ENCODE assay signal across 22 cellular contexts in genomic region chr3:42499478-42499871, GRCh38. TPM values are rescaled to one million over a fixed set of nuclear protein-coding genes. Genes with fewer than 3 reads are reported as not detected.
DNase-seq lines count a peak whose midpoint lies in the region; ATAC-seq, FAIRE-seq and TF ChIP-seq lines count a peak whose summit lies in the region.
"Had no signal": no experiment of that assay in that cellular context is flagged by ENCODE, and none has a peak within 500 bp of the region (broad histone marks: within the 10 kb centered on the region; RNA-seq: fewer than 3 reads in every experiment).

No MANE protein-coding gene starts in this region.

- H3K36me3 Mint-ChIP-seq in MCF 10A (ENCODE audit: insufficient read depth, unreplicated experiment) (no peaks in the 10 kb centered on the region), neural progenitor cell (no peaks in the 10 kb centered on the region)
- no peaks in the 10 kb centered on the region for H3K36me3 Mint-ChIP-seq in stimulated activated naive B cell treated with anti-CD40 and anti-IgM and Interleukin-4, amounts not matched to agents 10 μg/mL and 1 μg/mL and 100 μg/mL, for 72 hours

- H3K9me3 Mint-ChIP-seq in MCF 10A (ENCODE audit: unreplicated experiment) (no peaks in the 10 kb centered on the region), neural progenitor cell (peaks cover 2% of the 10 kb centered on the region)
- H3K9me3 Mint-ChIP-seq in stimulated activated naive B cell treated with anti-CD40 and anti-IgM and Interleukin-4, amounts not matched to agents 10 μg/mL and 1 μg/mL and 100 μg/mL, for 72 hours, result no peaks in the 10 kb centered on the region
- H3K9me3 Mint-ChIP-seq: activated CD4-positive, alpha-beta T cell treated with anti-CD3 and anti-CD28 coated beads, Interleukin-2, amount 10 ng/mL, durations not matched to agents 7 days and 5 days; nephron had no signal

- H2AFZ ChIP-seq in K562 (ENCODE audit: low read depth, low read length) (no peak overlapping the region), neural progenitor cell (replicated peaks) (no peak overlapping the region)
- H2AFZ ChIP-seq: parathyroid adenoma had no signal

- H3K4me3 ChIP-seq in breast epithelium (no peak overlapping the region), K562 (no peak overlapping the region), neural progenitor cell (no peak overlapping the region), vagina (no peak overlapping the region)
- H3K4me3 ChIP-seq: coronary artery, gastroesophageal sphincter, upper lobe of right lung had no signal

- H3K9ac ChIP-seq in K562 (ENCODE audit: insufficient read depth in 1 of 2, low read depth in 2 of 2, low read length in 2 of 2) (no peak overlapping the region), neural progenitor cell (no peak overlapping the region)
- H3K9ac ChIP-seq: parathyroid adenoma had no signal

- TF ChIP-seq CTCF in breast epithelium (IDR thresholded peaks at IDR 0.05) (no peak), MCF 10A (IDR thresholded peaks at IDR 0.05; ENCODE audit: unreplicated experiment) (no peak), K562 (IDR thresholded peaks at IDR 0.05 in 2 of 3, conservative IDR thresholded peaks at IDR 0.05 in 1 of 3; ENCODE audit: insufficient read depth in 2 of 3, low read depth in 1 of 3, low read length in 3 of 3) (no peak), neural progenitor cell (IDR thresholded peaks at IDR 0.05) (no peak), vagina (IDR thresholded peaks at IDR 0.05) (no peak)

- 4% methylated on average over 3 of the region's 3 CpGs for WGBS in K562 (ENCODE audit: insufficient coverage, low coverage, missing lambda C conversion rate)

- in situ Hi-C loops in K562 (cut with MboI), result no loop called here

- DNase-seq in breast epithelium (ENCODE audit: low spot score in 2 of 2), result peak; percentile 10 to 27
- DNase-seq in MCF 10A (ENCODE audit: unreplicated experiment), result no peak
- no peak for DNase-seq in K562 (ENCODE audit: extremely low read depth in 1 of 4, low spot score in 3 of 4)
- no peak for DNase-seq in neural progenitor cell (ENCODE audit: low spot score)
- peak; percentile 52 to 85 for DNase-seq in vagina (ENCODE audit: extremely low spot score in 2 of 2)
- no peak for DNase-seq in dermis blood vessel endothelial cell
- no peak for DNase-seq in stimulated activated naive B cell treated with anti-CD40 and anti-IgM and Interleukin-4, amounts not matched to agents 10 μg/mL and 1 μg/mL and 100 μg/mL, for 72 hours
- DNase-seq: activated CD4-positive, alpha-beta T cell treated with anti-CD3 and anti-CD28 coated beads, Interleukin-2, amount 10 ng/mL, durations not matched to agents 7 days and 5 days; C1 segment of cervical spinal cord; Calu3; NCI-H1105 treated with DMSO at 0.1 percent for 48 hours; NCI-H2029 treated with DMSO at 0.1 percent for 48 hours; NCI-H774; RPMI8226 had no signal

- H3K27me3 Mint-ChIP-seq in MCF 10A (ENCODE audit: insufficient read depth, unreplicated experiment) (peaks cover 23% of the 10 kb centered on the region), neural progenitor cell (ENCODE audit: insufficient read depth, low read depth) (peaks cover 57% of the 10 kb centered on the region)
- peaks cover 50% of the 10 kb centered on the region in 2 donors for H3K27me3 Mint-ChIP-seq in stimulated activated naive B cell treated with anti-CD40 and anti-IgM and Interleukin-4, amounts not matched to agents 10 μg/mL and 1 μg/mL and 100 μg/mL, for 72 hours

- H4K20me1 ChIP-seq in K562 (replicated peaks; ENCODE audit: control insufficient read depth, insufficient read depth, low read length) (peaks cover 30% of the 10 kb centered on the region), neural progenitor cell (ENCODE audit: low read depth) (peaks cover 4% of the 10 kb centered on the region)

- H3K27ac Mint-ChIP-seq in MCF 10A (ENCODE audit: low read depth, unreplicated experiment), result no peak overlapping the region
- H3K27ac Mint-ChIP-seq in neural progenitor cell, result no peak overlapping the region
- H3K27ac Mint-ChIP-seq in stimulated activated naive B cell treated with anti-CD40 and anti-IgM and Interleukin-4, amounts not matched to agents 10 μg/mL and 1 μg/mL and 100 μg/mL, for 72 hours, result no peak overlapping the region
- H3K27ac Mint-ChIP-seq: activated CD4-positive, alpha-beta T cell treated with anti-CD3 and anti-CD28 coated beads, Interleukin-2, amount 10 ng/mL, durations not matched to agents 7 days and 5 days; nephron; T-helper 17 cell had no signal

- TF ChIP-seq POLR2A in breast epithelium (IDR thresholded peaks at IDR 0.05) (no peak), K562 (conservative IDR thresholded peaks at IDR 0.05) (no peak), vagina (IDR thresholded peaks at IDR 0.05) (no peak)

- H3K4me2 ChIP-seq in K562 (ENCODE audit: insufficient read depth, low read length) (no peak overlapping the region), neural progenitor cell (no peak overlapping the region)

- TF ChIP-seq RAD21 in K562 (CRISPR knock-in tag; conservative IDR thresholded peaks at IDR 0.05 in 1 of 2, IDR thresholded peaks at IDR 0.05 in 1 of 2), result no peak

- H3K36me3 ChIP-seq in breast epithelium, result no peaks in the 10 kb centered on the region
- H3K36me3 ChIP-seq in K562 (ENCODE audit: control insufficient read depth, insufficient read depth, low read length), result no peaks in the 10 kb centered on the region
- H3K36me3 ChIP-seq in neural progenitor cell, result no peaks in the 10 kb centered on the region
- H3K36me3 ChIP-seq in vagina, result no peaks in the 10 kb centered on the region
- H3K36me3 ChIP-seq: gastroesophageal sphincter, upper lobe of right lung had no signal

- ATAC-seq in K562, result no peak
- no peak for ATAC-seq in stimulated activated naive B cell treated with anti-CD40 and anti-IgM and Interleukin-4, amounts not matched to agents 10 μg/mL and 1 μg/mL and 100 μg/mL, for 72 hours (replicated peaks)
- ATAC-seq: gastroesophageal sphincter, T-helper 17 cell, upper lobe of right lung had no signal

- H3F3A ChIP-seq in neural progenitor cell (ENCODE audit: low read depth), result peaks cover 6% of the 10 kb centered on the region

- no peaks in the 10 kb centered on the region for H3K9me1 ChIP-seq in K562 (ENCODE audit: control insufficient read depth, insufficient read depth, low read length)

- intact Hi-C loops in breast epithelium (cut with DNase I; ENCODE audit: low total_unique reads), result no loop called here
- intact Hi-C loops in MCF 10A (cut with micrococcal nuclease), result no loop called here
- intact Hi-C loops in K562 (cut with micrococcal nuclease), result no loop called here
- intact Hi-C loops in vagina (cut with DNase I), result no loop called here

- H3K4me1 ChIP-seq in breast epithelium (peaks cover 0 to 10% of the 10 kb centered on the region in 2 donors), K562 (replicated peaks in 1 of 2; ENCODE audit: control insufficient read depth in 2 of 2, insufficient read depth in 2 of 2, low read length in 2 of 2) (peaks cover 4 to 22% of the 10 kb centered on the region in 2 experiments; a peak in 4 of 5 replicates), neural progenitor cell (peaks cover 9% of the 10 kb centered on the region), vagina (peaks cover 21% of the 10 kb centered on the region)

- CTCF ChIA-PET in MCF 10A (lab: Yijun Ruan, JAX) (no interaction called here), K562 (lab: Yijun Ruan, JAX; ENCODE audit: low intra/inter-chr PET ratio) (no interaction called here)

- BruUV-seq in MCF 10A (replicated peaks; lab: Mats Ljungman, UMichigan) (no TSS peak), K562 (replicated peaks; lab: Mats Ljungman, UMichigan) (no TSS peak)

- no peaks in the 10 kb centered on the region for H3K79me2 ChIP-seq in K562 (ENCODE audit: control insufficient read depth, insufficient read depth, low read length)
- no peaks in the 10 kb centered on the region for H3K79me2 ChIP-seq in neural progenitor cell (ENCODE audit: low read depth)
- H3K79me2 ChIP-seq: parathyroid adenoma had no signal

- H3K4me1 Mint-ChIP-seq in MCF 10A (ENCODE audit: insufficient read depth, unreplicated experiment) (peaks cover 21% of the 10 kb centered on the region), neural progenitor cell (peaks cover 27% of the 10 kb centered on the region)
- peaks cover 13 to 23% of the 10 kb centered on the region in 2 donors for H3K4me1 Mint-ChIP-seq in stimulated activated naive B cell treated with anti-CD40 and anti-IgM and Interleukin-4, amounts not matched to agents 10 μg/mL and 1 μg/mL and 100 μg/mL, for 72 hours

- H3K27me3 ChIP-seq in breast epithelium (no peaks in the 10 kb centered on the region), K562 (ENCODE audit: control insufficient read depth in 2 of 2, insufficient read depth in 2 of 2, low read length in 2 of 2) (peaks cover 27 to 63% of the 10 kb centered on the region in 2 experiments), neural progenitor cell (peaks cover 70% of the 10 kb centered on the region), vagina (no peaks in the 10 kb centered on the region)
- H3K27me3 ChIP-seq: upper lobe of right lung had no signal

- no peak overlapping the region for H3K4me3 Mint-ChIP-seq in MCF 10A (ENCODE audit: unreplicated experiment)
- peak overlapping the region; percentile 74 for H3K4me3 Mint-ChIP-seq in neural progenitor cell
- no peak overlapping the region for H3K4me3 Mint-ChIP-seq in stimulated activated naive B cell treated with anti-CD40 and anti-IgM and Interleukin-4, amounts not matched to agents 10 μg/mL and 1 μg/mL and 100 μg/mL, for 72 hours
- H3K4me3 Mint-ChIP-seq: activated CD4-positive, alpha-beta T cell treated with anti-CD3 and anti-CD28 coated beads, Interleukin-2, amount 10 ng/mL, durations not matched to agents 7 days and 5 days; nephron; T-helper 17 cell had no signal

- no peak for TF ChIP-seq EP300 in K562 (IDR thresholded peaks at IDR 0.05; ENCODE audit: low read length)

- POLR2A ChIA-PET in MCF 10A (lab: Yijun Ruan, JAX) (no interaction called here), K562 (lab: Yijun Ruan, JAX) (no interaction called here)

- FAIRE-seq in K562 (lab: Jason Lieb, UNC), result no peak

- H3K27ac ChIP-seq in breast epithelium, result no peak overlapping the region
- H3K27ac ChIP-seq in K562 (ENCODE audit: extremely low read depth, low read depth, low read length), result no peak overlapping the region
- no peak overlapping the region for H3K27ac ChIP-seq in neural progenitor cell
- no peak overlapping the region for H3K27ac ChIP-seq in vagina
- H3K27ac ChIP-seq: coronary artery, gastroesophageal sphincter, HL-60, parathyroid adenoma, upper lobe of right lung had no signal

- H3K9me3 ChIP-seq in breast epithelium, result no peaks in the 10 kb centered on the region
- H3K9me3 ChIP-seq in K562 (replicated peaks; ENCODE audit: control insufficient read depth, insufficient read depth, low read depth, low read length), result no peaks in the 10 kb centered on the region
- no peaks in the 10 kb centered on the region for H3K9me3 ChIP-seq in neural progenitor cell (ENCODE audit: low read depth)
- H3K9me3 ChIP-seq in vagina, result no peaks in the 10 kb centered on the region
- H3K9me3 ChIP-seq: gastroesophageal sphincter, upper lobe of right lung had no signal

RNA-seq across cellular contexts. Expression of gene VIPR1, which starts 3.0 kb away (rescaled TPM):
- total RNA-seq in breast epithelium, result 10 to 100 TPM; 16.3 to 40.2 (median 25.2) TPM
- 0.28 and 0.54 TPM in 2 replicates for total RNA-seq in MCF 10A (2022)
- total RNA-seq in K562 (2011; cell fraction: chromatin; rRNA removed; ENCODE audit: low replicate concordance), result 0.44 and 0.55 TPM in 2 replicates
- 0.13 and 0.67 TPM in 2 replicates for total RNA-seq in K562 (2011; cell fraction: nucleolus; rRNA removed)
- 0.53 and 0.73 TPM in 2 replicates for total RNA-seq in K562 (2011; cell fraction: nucleoplasm; rRNA removed)
- total RNA-seq in K562 (2014; rRNA removed), result 0.09 TPM in 1 of 2 replicates, not detected in the other
- total RNA-seq in K562 (2014; rRNA removed; fragmentation: Illumina TruSeq; extraction: Trizol), result 0.04 and 0.10 TPM in 2 replicates
- total RNA-seq in K562 (2015; rRNA removed; fragmentation: Illumina TruSeq; extraction: Trizol), result 0.11 and 0.14 TPM in 2 replicates
- total RNA-seq in K562 (2021), result 0.34 and 0.38 TPM in 2 replicates
- 0.15 and 0.21 TPM in 2 replicates for polyA plus RNA-seq in K562 (2011; rRNA removed)
- 0.30 TPM in 1 of 2 replicates, not detected in the other for polyA plus RNA-seq in K562 (2011; cell fraction: cytosol; rRNA removed)
- 0.21 and 1.7 TPM in 2 replicates for polyA plus RNA-seq in K562 (2011; cell fraction: nucleus; rRNA removed)
- polyA plus RNA-seq in K562 (2012), result 0.13 and 0.35 TPM in 2 replicates
- 0.06 TPM in 1 of 2 replicates, not detected in the other for polyA plus RNA-seq in K562 (2014; fragmentation: Illumina TruSeq; extraction: Trizol)
- polyA plus RNA-seq in K562 (2014; fragmentation: Nextera tagmentation; extraction: Ambion mirVana), result not detected
- polyA plus RNA-seq in K562 (2014; rRNA removed), result not detected in 2 replicates
- 0.21 TPM in 1 of 2 replicates, not detected in the other for polyA minus RNA-seq in K562 (2011; rRNA and poly(A)+ RNA removed)
- polyA minus RNA-seq in K562 (2011; cell fraction: cytosol; rRNA and poly(A)+ RNA removed), result not detected in 2 replicates
- 0.22 and 0.40 TPM in 2 replicates for polyA minus RNA-seq in K562 (2011; cell fraction: nucleus; rRNA and poly(A)+ RNA removed)
- 1.4 and 2.9 TPM in 2 replicates for total RNA-seq in neural progenitor cell (ENCODE audit: low replicate concordance)
- 9.3 TPM for total RNA-seq in vagina
- 0.23 and 0.85 TPM in 2 replicates for total RNA-seq in dermis blood vessel endothelial cell
- polyA plus RNA-seq: AG04450 had no signal

Comparison
In these comparisons a context has a peak if more than half of its experiments do, and no peak if none do; other contexts are left out.
1. DNase-seq: peak in breast epithelium (2 of 2) and vagina (2 of 2); none in MCF 10A (single experiment), K562 (0 of 4), neural progenitor cell (single experiment), dermis blood vessel endothelial cell (single experiment) and stimulated activated naive B cell treated with anti-CD40 and anti-IgM and Interleukin-4, amounts not matched to agents 10 μg/mL and 1 μg/mL and 100 μg/mL, for 72 hours (single experiment).